ENCODE assay signal across 9 cellular contexts in the genomic region with DNA sequence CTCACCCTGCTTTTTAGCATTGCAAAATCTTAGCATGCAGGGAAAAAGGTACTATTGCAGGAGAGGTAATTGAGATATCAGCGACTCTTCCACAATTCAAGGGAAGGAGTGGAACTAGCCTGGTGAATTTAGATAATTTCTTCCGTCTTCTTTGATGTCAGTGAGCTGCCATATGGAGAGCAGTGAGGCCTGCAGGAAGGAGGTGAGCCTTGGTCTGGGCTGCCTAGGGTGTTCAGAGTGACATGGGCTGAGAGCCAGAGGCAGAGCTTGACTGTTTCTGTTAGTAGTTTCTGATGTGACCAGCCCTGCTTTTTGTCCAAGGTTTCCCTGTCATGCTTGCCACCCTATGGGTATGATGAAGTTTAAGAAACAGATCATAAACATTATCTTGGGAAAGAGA. TPM values are rescaled to one million over a fixed set of nuclear protein-coding genes. Genes with fewer than 3 reads are reported as not detected.
DNase-seq lines count a peak whose midpoint lies in the region; ATAC-seq and TF ChIP-seq lines count a peak whose summit lies in the region.
"Had no signal": no experiment of that assay in that cellular context is flagged by ENCODE, and none has a peak within 500 bp of the region (broad histone marks: within the 10 kb centered on the region; RNA-seq: fewer than 3 reads in every experiment).

No MANE protein-coding gene starts in this region.

- peak overlapping the region; percentile 84 for H3K27ac Mint-ChIP-seq in activated naive CD8-positive, alpha-beta T cell treated with anti-CD3 and anti-CD28 coated beads for 36 hours
- H3K27ac Mint-ChIP-seq in natural killer cell: peak overlapping the region; percentile 73 to 77
- H3K27ac Mint-ChIP-seq in progenitor cell of endocrine pancreas: no peak overlapping the region

- TF ChIP-seq CTCF in natural killer cell (IDR thresholded peaks at IDR 0.05) (no peak), progenitor cell of endocrine pancreas (IDR thresholded peaks at IDR 0.05; ENCODE audit: unreplicated experiment) (no peak)

- ATAC-seq in GM18498 (IDR thresholded peaks at IDR 0.05; ENCODE audit: unreplicated experiment): peak; percentile 55
- peak; percentile 47 for ATAC-seq in HG02623 (IDR thresholded peaks at IDR 0.05; ENCODE audit: unreplicated experiment)
- peak in 2 of 3 donors; percentile 38 to 66 for ATAC-seq in natural killer cell
- ATAC-seq in HG03280 (IDR thresholded peaks at IDR 0.05; ENCODE audit: unreplicated experiment): no peak
- ATAC-seq in esophagus mucosa: no peak

- H3K27me3 Mint-ChIP-seq in activated naive CD8-positive, alpha-beta T cell treated with anti-CD3 and anti-CD28 coated beads for 36 hours: no peaks in the 10 kb centered on the region
- H3K27me3 Mint-ChIP-seq in natural killer cell (ENCODE audit: low read depth in 2 of 2): no peaks in the 10 kb centered on the region
- no peaks in the 10 kb centered on the region for H3K27me3 Mint-ChIP-seq in progenitor cell of endocrine pancreas

- peaks cover 5% of the 10 kb centered on the region for H3K9me3 Mint-ChIP-seq in activated naive CD8-positive, alpha-beta T cell treated with anti-CD3 and anti-CD28 coated beads for 36 hours
- no peaks in the 10 kb centered on the region for H3K9me3 Mint-ChIP-seq in natural killer cell
- peaks cover 7% of the 10 kb centered on the region for H3K9me3 Mint-ChIP-seq in progenitor cell of endocrine pancreas (ENCODE audit: low read depth)

- H3K36me3 Mint-ChIP-seq in activated naive CD8-positive, alpha-beta T cell treated with anti-CD3 and anti-CD28 coated beads for 36 hours: peaks cover 28% of the 10 kb centered on the region
- no peaks in the 10 kb centered on the region for H3K36me3 Mint-ChIP-seq in natural killer cell
- H3K36me3 Mint-ChIP-seq in progenitor cell of endocrine pancreas (ENCODE audit: insufficient read depth): peaks cover 20% of the 10 kb centered on the region

- DNase-seq in activated naive CD8-positive, alpha-beta T cell treated with anti-CD3 and anti-CD28 coated beads for 36 hours: peak; percentile 13
- DNase-seq in natural killer cell (no peak), progenitor cell of endocrine pancreas (ENCODE audit: low spot score, unreplicated experiment) (no peak), COLO668 (lab: John Stamatoyannopoulos, UW; ENCODE audit: unreplicated experiment) (no peak)
- DNase-seq: MV-4-11 had no signal

- intact Hi-C loops in natural killer cell (cut with micrococcal nuclease): no loop called here

- H3K4me1 Mint-ChIP-seq in activated naive CD8-positive, alpha-beta T cell treated with anti-CD3 and anti-CD28 coated beads for 36 hours: peaks cover 52% of the 10 kb centered on the region
- H3K4me1 Mint-ChIP-seq in natural killer cell (peaks cover 45 to 51% of the 10 kb centered on the region in 2 donors), progenitor cell of endocrine pancreas (ENCODE audit: low read depth) (peaks cover 17% of the 10 kb centered on the region)

- H3K4me3 Mint-ChIP-seq in activated naive CD8-positive, alpha-beta T cell treated with anti-CD3 and anti-CD28 coated beads for 36 hours: peak overlapping the region; percentile 26
- H3K4me3 Mint-ChIP-seq in natural killer cell (peak overlapping the region; percentile 71), progenitor cell of endocrine pancreas (ENCODE audit: low read depth) (no peak overlapping the region)

RNA-seq across cellular contexts. Expression of gene KAT6B, which starts 28.6 kb away (rescaled TPM):
- total RNA-seq in activated naive CD8-positive, alpha-beta T cell treated with anti-CD3 and anti-CD28 coated beads for 36 hours: 10 to 100 TPM; 22.2 to 23.4 TPM
- total RNA-seq in natural killer cell: 100 to 1,000 TPM; 117 to 133 (median 121) TPM
- total RNA-seq in progenitor cell of endocrine pancreas: 75.4 and 76.9 TPM in 2 replicates
- total RNA-seq in esophagus mucosa: 17.3 TPM

Comparison
In these comparisons a context has a peak if more than half of its experiments do, and no peak if none do; other contexts are left out.
1. ATAC-seq: peak in GM18498 (single experiment), HG02623 (single experiment) and natural killer cell (2 of 3); none in HG03280 (single experiment) and esophagus mucosa (single experiment).